2 cellular contexts compared by ENCODE assay signal in genomic region chr17:49548051-49548505, GRCh38.
TF ChIP-seq lines count a peak whose summit lies in the region.

No MANE protein-coding gene starts in this region.

TF ChIP-seq in GM23338, 12 proteins besides CTCF, POLR2A, EP300 and RAD21:
- no peak for TF ChIP-seq ZNF462 (CRISPR knock-in tag; IDR thresholded peaks at IDR 0.05)
- no peak for TF ChIP-seq JUNB (IDR thresholded peaks at IDR 0.05; ENCODE audit: unreplicated experiment)
- TF ChIP-seq REST (IDR thresholded peaks at IDR 0.05; ENCODE audit: unreplicated experiment) = no peak
- TF ChIP-seq ZNF331 (CRISPR knock-in tag; IDR thresholded peaks at IDR 0.05; ENCODE audit: low read depth) = no peak
- TF ChIP-seq ZNF114 (CRISPR knock-in tag; IDR thresholded peaks at IDR 0.05) = no peak
- TF ChIP-seq CREB1 (CRISPR knock-in tag; IDR thresholded peaks at IDR 0.05; ENCODE audit: low read depth) = no peak
- TF ChIP-seq EZH2phosphoT487 (IDR thresholded peaks at IDR 0.05; ENCODE audit: unreplicated experiment) = no peak
- no peak for TF ChIP-seq STAT1 (IDR thresholded peaks at IDR 0.05; ENCODE audit: unreplicated experiment)
- no peak for TF ChIP-seq NANOG (IDR thresholded peaks at IDR 0.05; ENCODE audit: borderline replicate concordance)
- TF ChIP-seq POLR2AphosphoS5 (IDR thresholded peaks at IDR 0.05; ENCODE audit: low read depth) = no peak
- no peak for TF ChIP-seq EZH2 (IDR thresholded peaks at IDR 0.05; ENCODE audit: low read depth, unreplicated experiment)
- no peak for TF ChIP-seq ETS1 (IDR thresholded peaks at IDR 0.05)

TF ChIP-seq in HepG2, 621 proteins besides CTCF, POLR2A, EP300 and RAD21:
- TF ChIP-seq ZNF605 (CRISPR knock-in tag; IDR thresholded peaks at IDR 0.05) = 0 out of 2 replicates have a peak, but pooled peaks have one; percentile 20
- no peak for TF ChIP-seq ZNF614 (CRISPR knock-in tag; IDR thresholded peaks at IDR 0.05; ENCODE audit: borderline replicate concordance)
- TF ChIP-seq JUNB (CRISPR knock-in tag; IDR thresholded peaks at IDR 0.05; ENCODE audit: borderline replicate concordance) = no peak
- TF ChIP-seq ZNF770 (CRISPR knock-in tag; IDR thresholded peaks at IDR 0.05) = no peak
- TF ChIP-seq ZNF652 (CRISPR knock-in tag; IDR thresholded peaks at IDR 0.05; ENCODE audit: borderline replicate concordance, low read depth) = peak; percentile 79
- 0 out of 2 replicates have a peak, but pooled peaks have one; percentile 24 for TF ChIP-seq ZNF780A (CRISPR knock-in tag; IDR thresholded peaks at IDR 0.05)
